9 cellular contexts compared by ENCODE assay signal in the genomic region with DNA sequence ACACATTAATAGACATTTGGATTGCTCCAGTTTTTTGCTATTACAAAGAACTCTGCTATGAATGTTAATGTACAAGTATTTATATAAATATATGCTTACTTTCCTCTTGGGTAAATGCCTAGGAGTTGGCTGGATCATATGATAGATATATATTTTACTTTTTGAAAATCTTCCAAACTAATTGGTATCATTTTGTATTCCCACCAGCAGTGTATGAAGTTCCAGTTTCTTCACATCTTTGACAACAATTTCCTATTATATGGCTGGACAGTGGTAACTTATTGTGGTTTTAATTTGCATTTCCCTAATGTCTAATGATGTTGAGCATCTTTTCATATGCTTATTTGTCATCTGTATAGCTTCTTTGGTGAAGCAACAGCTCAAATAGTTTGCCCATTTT.
"Had no signal": no experiment of that assay in that cellular context is flagged by ENCODE, and none has a peak within 500 bp of the region (broad histone marks: within the 10 kb centered on the region; RNA-seq: fewer than 3 reads in every experiment).

No MANE protein-coding gene starts in this region.

- DNase-seq: GM23248, GOT3, H7, HFFc6, KBM-7 had no signal

- H3K4me3 ChIP-seq: GM23248, HAP-1 had no signal

- ATAC-seq: HCT116, HepG2 had no signal

- FAIRE-seq: HepG2 had no signal

- H3K27ac ChIP-seq: GM23248, HL-60 had no signal

- H3K36me3 ChIP-seq: HAP-1 had no signal
